ENCODE assay signal across 17 cellular contexts in genomic region chr7:8639668-8640067, GRCh38.
"Had no signal": no experiment of that assay in that cellular context is flagged by ENCODE, and none has a peak within 500 bp of the region (broad histone marks: within the 10 kb centered on the region; RNA-seq: fewer than 3 reads in every experiment).

No MANE protein-coding gene starts in this region.

- DNase-seq: dorsolateral prefrontal cortex; effector CD8-positive, alpha-beta T cell; heart left ventricle; hippocampal formation; left colon; left ventricle myocardium superior; mesenchymal stem cell; midbrain; nucleus accumbens; ovary; sigmoid colon; stimulated activated CD4-positive, alpha-beta T cell treated with anti-CD3 and anti-CD28 coated beads, Interleukin-2, amount 100 ng/mL, for 24 hours; stimulated activated CD4-positive, alpha-beta T cell treated with anti-CD3 and anti-CD28 coated beads, Interleukin-4, amount 100 ng/mL, for 4 hours; stimulated activated naive CD4-positive, alpha-beta T cell; thyroid gland had no signal

- ATAC-seq: heart left ventricle; left colon; left ventricle myocardium superior; natural killer cell treated with Interleukin-12 subunit alpha and Interleukin-12 subunit beta and Interleukin-15 and Interleukin-18, amount 100 ng/mL, for 72 hours had no signal

- FAIRE-seq: urothelium cell line had no signal
